In genomic region chr11:65717906-65718305, GRCh38 we compare ENCODE assay signal across 24 cellular contexts. TPM values are rescaled to one million over a fixed set of nuclear protein-coding genes. Genes with fewer than 3 reads are reported as not detected.
DNase-seq lines count a peak whose midpoint lies in the region; ATAC-seq, FAIRE-seq and TF ChIP-seq lines count a peak whose summit lies in the region.
"Had no signal": no experiment of that assay in that cellular context is flagged by ENCODE, and none has a peak within 500 bp of the region (broad histone marks: within the 10 kb centered on the region; RNA-seq: fewer than 3 reads in every experiment).

No MANE protein-coding gene starts in this region.

- H3K79me2 ChIP-seq in PC-3 (ENCODE audit: low read length) (peaks cover 47% of the 10 kb centered on the region), endothelial cell of umbilical vein (ENCODE audit: control insufficient read depth, insufficient read depth, low read length) (peaks cover 22% of the 10 kb centered on the region)

- H4K20me1 ChIP-seq in PC-3 (ENCODE audit: low read length) = peaks cover 14% of the 10 kb centered on the region; the same call in 1 of the 2 replicates
- H4K20me1 ChIP-seq in endothelial cell of umbilical vein (replicated peaks; ENCODE audit: control insufficient read depth, extremely low read depth, insufficient read depth, low read length) = no peaks in the 10 kb centered on the region

- H3K4me3 Mint-ChIP-seq in activated naive CD4-positive, alpha-beta T cell treated with anti-CD3 and anti-CD28 coated beads, Interleukin-2, amount 10 ng/mL, durations not matched to agents 7 days and 5 days = no peak overlapping the region
- no peak overlapping the region for H3K4me3 Mint-ChIP-seq in activated naive CD4-positive, alpha-beta T cell treated with anti-CD3 and anti-CD28 coated beads for 36 hours
- peak overlapping the region; percentile 95 for H3K4me3 Mint-ChIP-seq in stimulated activated effector memory CD8-positive, alpha-beta T cell treated with anti-CD3 and anti-CD28 coated beads, Interleukin-12 subunit alpha, Interleukin-12 subunit beta, amount 100 ng/mL, for 72 hours

- peaks cover 3% of the 10 kb centered on the region for H3K27me3 Mint-ChIP-seq in activated naive CD4-positive, alpha-beta T cell treated with anti-CD3 and anti-CD28 coated beads, Interleukin-2, amount 10 ng/mL, durations not matched to agents 7 days and 5 days
- no peaks in the 10 kb centered on the region for H3K27me3 Mint-ChIP-seq in activated naive CD4-positive, alpha-beta T cell treated with anti-CD3 and anti-CD28 coated beads for 36 hours (ENCODE audit: low read depth)
- H3K27me3 Mint-ChIP-seq: CD8-positive, alpha-beta memory T cell; naive thymus-derived CD4-positive, alpha-beta T cell had no signal

- H3K9me2 ChIP-seq in PC-3 (replicated peaks; ENCODE audit: low read length) = no peaks in the 10 kb centered on the region

- peaks cover 56% of the 10 kb centered on the region for H3K36me3 ChIP-seq in PC-3 (ENCODE audit: low read depth, low read length)
- peaks cover 10 to 37% of the 10 kb centered on the region in 2 experiments for H3K36me3 ChIP-seq in endothelial cell of umbilical vein (ENCODE audit: control insufficient read depth in 2 of 2, extremely low read depth in 1 of 2, insufficient read depth in 2 of 2, low read length in 2 of 2)

- TF ChIP-seq POLR2A in endothelial cell of umbilical vein (IDR thresholded peaks at IDR 0.05; ENCODE audit: low read depth, low read length) = peak; percentile 38

- BruUV-seq in PC-3 (replicated peaks; lab: Mats Ljungman, UMichigan) (no TSS peak), endothelial cell of umbilical vein (replicated peaks; lab: Mats Ljungman, UMichigan) (no TSS peak)

- no peaks in the 10 kb centered on the region for H3F3A ChIP-seq in PC-3 (ENCODE audit: low read length, unreplicated experiment)

- no peak overlapping the region for H3K9ac ChIP-seq in PC-3 (ENCODE audit: low read length)
- no peak overlapping the region for H3K9ac ChIP-seq in endothelial cell of umbilical vein (replicated peaks; ENCODE audit: extremely low read depth, insufficient read depth, low read length)

- peak overlapping the region; percentile 86 for H3K4me2 ChIP-seq in PC-3 (ENCODE audit: low read length)
- H3K4me2 ChIP-seq in endothelial cell of umbilical vein (ENCODE audit: insufficient read depth, low read length) = no peak overlapping the region

- ATAC-seq in PC-3 (no peak), GM19023 (IDR thresholded peaks at IDR 0.05; ENCODE audit: unreplicated experiment) (no peak)
- no peak for ATAC-seq in stimulated activated effector memory CD8-positive, alpha-beta T cell treated with anti-CD3 and anti-CD28 coated beads, Interleukin-12 subunit alpha, Interleukin-12 subunit beta, amount 100 ng/mL, for 72 hours
- ATAC-seq: naive thymus-derived CD4-positive, alpha-beta T cell had no signal

- H2AFZ ChIP-seq in PC-3 (ENCODE audit: low read length) (no peak overlapping the region), endothelial cell of umbilical vein (ENCODE audit: low read depth, low read length) (no peak overlapping the region)

- H3K27me3 ChIP-seq in PC-3 (ENCODE audit: low read length) (no peaks in the 10 kb centered on the region), endothelial cell of umbilical vein (ENCODE audit: control insufficient read depth in 2 of 2, insufficient read depth in 2 of 2, low read length in 2 of 2) (no peaks in the 10 kb centered on the region)
- H3K27me3 ChIP-seq: spleen, suprapubic skin had no signal

- TF ChIP-seq CTCF in PC-3 (conservative IDR thresholded peaks at IDR 0.05; ENCODE audit: low read depth, low read length) (no peak), endothelial cell of umbilical vein (IDR thresholded peaks at IDR 0.05; ENCODE audit: extremely low read depth in 1 of 2, insufficient read depth in 1 of 2, low read depth in 1 of 2, low read length in 2 of 2) (no peak)

- no peak overlapping the region for H3K27ac ChIP-seq in PC-3 (ENCODE audit: low read length)
- no peak overlapping the region for H3K27ac ChIP-seq in endothelial cell of umbilical vein (ENCODE audit: insufficient read depth, low read depth, low read length)
- H3K27ac ChIP-seq: epithelial cell of prostate, suprapubic skin had no signal

- POLR2A ChIA-PET in PC-3 (lab: Charles Lee; ENCODE audit: unreplicated experiment) (no interaction called here), endothelial cell of umbilical vein (lab: Charles Lee) (interaction anchor here (0.6 kb wide), 1 partner anchor 115 kb away, joined by 4 read pairs; no protein-coding TSS in a partner anchor)

- intact Hi-C loops in activated naive CD4-positive, alpha-beta T cell treated with anti-CD3 and anti-CD28 coated beads for 36 hours (cut with micrococcal nuclease) = no loop called here
- intact Hi-C loops in PC-3 (cut with micrococcal nuclease) = loop anchor here (10.0 kb wide), 1 partner anchor 267 kb away; no protein-coding TSS in a partner anchor
- intact Hi-C loops in endothelial cell of umbilical vein (cut with micrococcal nuclease) = no loop called here

- FAIRE-seq in endothelial cell of umbilical vein (lab: Jason Lieb, UNC) = no peak
- FAIRE-seq: TTC549 had no signal

- H3K27ac Mint-ChIP-seq in activated naive CD4-positive, alpha-beta T cell treated with anti-CD3 and anti-CD28 coated beads, Interleukin-2, amount 10 ng/mL, durations not matched to agents 7 days and 5 days = peak overlapping the region; percentile 51
- no peak overlapping the region for H3K27ac Mint-ChIP-seq in activated naive CD4-positive, alpha-beta T cell treated with anti-CD3 and anti-CD28 coated beads for 36 hours
- H3K27ac Mint-ChIP-seq in stimulated activated effector memory CD8-positive, alpha-beta T cell treated with anti-CD3 and anti-CD28 coated beads, Interleukin-12 subunit alpha, Interleukin-12 subunit beta, amount 100 ng/mL, for 72 hours = peak overlapping the region; percentile 92

- CTCF ChIA-PET in activated naive CD4-positive, alpha-beta T cell treated with anti-CD3 and anti-CD28 coated beads, Interleukin-2, amount 10 ng/mL, durations not matched to agents 7 days and 5 days (lab: Charles Lee) = interaction anchor here (1.6 to 3.1 kb wide), 2 partner anchors 53 to 100 kb away, joined by 5 to 13 read pairs; no protein-coding TSS in a partner anchor
- CTCF ChIA-PET in activated naive CD4-positive, alpha-beta T cell treated with anti-CD3 and anti-CD28 coated beads for 36 hours (lab: Charles Lee) = no interaction called here
- CTCF ChIA-PET in PC-3 (lab: Charles Lee) (no interaction called here), endothelial cell of umbilical vein (lab: Charles Lee) (interaction anchor here (1.2 kb wide), 1 partner anchor 9 kb away, joined by 3 read pairs; no protein-coding TSS in a partner anchor)

- peaks cover 53% of the 10 kb centered on the region for H3K36me3 Mint-ChIP-seq in activated naive CD4-positive, alpha-beta T cell treated with anti-CD3 and anti-CD28 coated beads, Interleukin-2, amount 10 ng/mL, durations not matched to agents 7 days and 5 days
- peaks cover 44% of the 10 kb centered on the region for H3K36me3 Mint-ChIP-seq in activated naive CD4-positive, alpha-beta T cell treated with anti-CD3 and anti-CD28 coated beads for 36 hours (ENCODE audit: low read depth)
- H3K36me3 Mint-ChIP-seq in stimulated activated effector memory CD8-positive, alpha-beta T cell treated with anti-CD3 and anti-CD28 coated beads, Interleukin-12 subunit alpha, Interleukin-12 subunit beta, amount 100 ng/mL, for 72 hours = peaks cover 79% of the 10 kb centered on the region

- no peak overlapping the region for H3K4me3 ChIP-seq in PC-3 (ENCODE audit: low read length)
- H3K4me3 ChIP-seq in endothelial cell of umbilical vein (replicated peaks in 1 of 3; ENCODE audit: insufficient read depth in 1 of 3, low read depth in 1 of 3, low read length in 3 of 3) = no peak overlapping the region
- H3K4me3 ChIP-seq: suprapubic skin had no signal

- dilution Hi-C loops in endothelial cell of umbilical vein (cut with MboI; ENCODE audit: extremely low pct_ligation_motif_present, low sequenced_read_pairs) = no loop called here

- H3K9me1 ChIP-seq in endothelial cell of umbilical vein (replicated peaks; ENCODE audit: control insufficient read depth, extremely low read depth, insufficient read depth, low read length) = no peaks in the 10 kb centered on the region

- no peak for DNase-seq in activated naive CD4-positive, alpha-beta T cell treated with anti-CD3 and anti-CD28 coated beads, Interleukin-2, amount 10 ng/mL, durations not matched to agents 7 days and 5 days
- DNase-seq in activated naive CD4-positive, alpha-beta T cell treated with anti-CD3 and anti-CD28 coated beads for 36 hours = no peak
- DNase-seq in PC-3 = no peak
- DNase-seq in endothelial cell of umbilical vein (ENCODE audit: low read depth, low spot score) = no peak
- no peak for DNase-seq in stimulated activated effector memory CD8-positive, alpha-beta T cell treated with anti-CD3 and anti-CD28 coated beads, Interleukin-12 subunit alpha, Interleukin-12 subunit beta, amount 100 ng/mL, for 72 hours (ENCODE audit: low spot score in 2 of 2)
- no peak for DNase-seq in stimulated activated naive CD4-positive, alpha-beta T cell treated with Interleukin-2 at 50 U/mL for 16 hours (lab: John Stamatoyannopoulos, UW)
- DNase-seq in A172 (ENCODE audit: low spot score) = no peak
- DNase-seq: ACHN; activated CD4-positive, alpha-beta T cell treated with anti-CD3 and anti-CD28 coated beads for 48 hours; CD8-positive, alpha-beta memory T cell; dermis blood vessel endothelial cell; DMS79 treated with DMSO at 0.1 percent for 48 hours; foreskin melanocyte; naive thymus-derived CD4-positive, alpha-beta T cell; NCI-H1092 treated with DMSO at 0.1 percent for 48 hours; NCI-H2029 treated with DMSO at 0.1 percent for 48 hours; NCI-H446; NK-92 treated with Interleukin-12 subunit alpha and Interleukin-12 subunit beta, amount 100 ng/mL, for 24 hours; spleen; stimulated activated CD4-positive, alpha-beta T cell treated with anti-CD3 and anti-CD28 coated beads, Interleukin-4, amount 100 ng/mL, for 4 hours had no signal

- H3K9me3 ChIP-seq in PC-3 (ENCODE audit: low read length) (no peaks in the 10 kb centered on the region), endothelial cell of umbilical vein (replicated peaks; ENCODE audit: control insufficient read depth, insufficient read depth, low read length) (no peaks in the 10 kb centered on the region)
- H3K9me3 ChIP-seq: spleen, suprapubic skin had no signal

- H3K4me1 Mint-ChIP-seq in activated naive CD4-positive, alpha-beta T cell treated with anti-CD3 and anti-CD28 coated beads, Interleukin-2, amount 10 ng/mL, durations not matched to agents 7 days and 5 days = peaks cover 56% of the 10 kb centered on the region
- H3K4me1 Mint-ChIP-seq in activated naive CD4-positive, alpha-beta T cell treated with anti-CD3 and anti-CD28 coated beads for 36 hours (ENCODE audit: low read depth) = peaks cover 44% of the 10 kb centered on the region
- peaks cover 62% of the 10 kb centered on the region for H3K4me1 Mint-ChIP-seq in stimulated activated effector memory CD8-positive, alpha-beta T cell treated with anti-CD3 and anti-CD28 coated beads, Interleukin-12 subunit alpha, Interleukin-12 subunit beta, amount 100 ng/mL, for 72 hours

- no peaks in the 10 kb centered on the region for H3K9me3 Mint-ChIP-seq in activated naive CD4-positive, alpha-beta T cell treated with anti-CD3 and anti-CD28 coated beads, Interleukin-2, amount 10 ng/mL, durations not matched to agents 7 days and 5 days
- H3K9me3 Mint-ChIP-seq in activated naive CD4-positive, alpha-beta T cell treated with anti-CD3 and anti-CD28 coated beads for 36 hours = no peaks in the 10 kb centered on the region
- no peaks in the 10 kb centered on the region for H3K9me3 Mint-ChIP-seq in stimulated activated effector memory CD8-positive, alpha-beta T cell treated with anti-CD3 and anti-CD28 coated beads, Interleukin-12 subunit alpha, Interleukin-12 subunit beta, amount 100 ng/mL, for 72 hours
- H3K9me3 Mint-ChIP-seq: CD8-positive, alpha-beta memory T cell; naive thymus-derived CD4-positive, alpha-beta T cell had no signal

- H3K4me1 ChIP-seq in PC-3 (ENCODE audit: insufficient read depth, low read length) (peaks cover 17% of the 10 kb centered on the region), endothelial cell of umbilical vein (ENCODE audit: control insufficient read depth, extremely low read depth, insufficient read depth, low read length) (peaks cover 14% of the 10 kb centered on the region)

RNA-seq across cellular contexts. Expression of gene RNASEH2C, which starts 2.7 kb away (rescaled TPM):
- total RNA-seq in activated naive CD4-positive, alpha-beta T cell treated with anti-CD3 and anti-CD28 coated beads for 36 hours = 10 to 100 TPM; 95.6 to 97.8 TPM
- total RNA-seq in PC-3 (2014; rRNA removed) (96.2 and 172 TPM in 2 replicates), endothelial cell of umbilical vein (46.4 and 62.0 TPM in 2 replicates)
- polyA plus RNA-seq in endothelial cell of umbilical vein = 110 and 113 TPM in 2 replicates
- polyA plus RNA-seq in endothelial cell of umbilical vein (2011; cell fraction: cytosol; rRNA removed) = 57.1 and 72.8 TPM in 2 replicates
- 51.1 and 56.5 TPM in 2 replicates for polyA plus RNA-seq in endothelial cell of umbilical vein (2011; cell fraction: nucleus; rRNA removed)
- polyA plus RNA-seq in endothelial cell of umbilical vein (2012) = 34.9 and 40.6 TPM in 2 replicates
- polyA minus RNA-seq in endothelial cell of umbilical vein = 11.2 and 12.8 TPM in 2 replicates
- 66.3 TPM for polyA minus RNA-seq in endothelial cell of umbilical vein (2011; cell fraction: cytosol; rRNA and poly(A)+ RNA removed)
- 12.2 and 13.6 TPM in 2 replicates for polyA minus RNA-seq in endothelial cell of umbilical vein (2011; cell fraction: nucleus; rRNA and poly(A)+ RNA removed)
- total RNA-seq in A172 (2014; rRNA removed; shearing (Covaris generic)) = 81.0 and 84.7 TPM in 2 replicates

RNA-seq across cellular contexts. Expression of gene KAT5, which starts 5.9 kb away (rescaled TPM):
- total RNA-seq in activated naive CD4-positive, alpha-beta T cell treated with anti-CD3 and anti-CD28 coated beads for 36 hours = 10 to 100 TPM; 60.1 to 67.1 TPM
- total RNA-seq in PC-3 (2014; rRNA removed) (74.9 and 83.9 TPM in 2 replicates), endothelial cell of umbilical vein (48.8 and 50.2 TPM in 2 replicates)
- 31.4 and 35.8 TPM in 2 replicates for polyA plus RNA-seq in endothelial cell of umbilical vein
- 32.1 and 34.3 TPM in 2 replicates for polyA plus RNA-seq in endothelial cell of umbilical vein (2011; cell fraction: cytosol; rRNA removed)
- 66.6 and 85.2 TPM in 2 replicates for polyA plus RNA-seq in endothelial cell of umbilical vein (2011; cell fraction: nucleus; rRNA removed)
- polyA plus RNA-seq in endothelial cell of umbilical vein (2012) = 22.8 and 28.2 TPM in 2 replicates
- polyA minus RNA-seq in endothelial cell of umbilical vein = 55.9 and 86.6 TPM in 2 replicates
- 41.8 TPM for polyA minus RNA-seq in endothelial cell of umbilical vein (2011; cell fraction: cytosol; rRNA and poly(A)+ RNA removed)
- 46.8 and 48.1 TPM in 2 replicates for polyA minus RNA-seq in endothelial cell of umbilical vein (2011; cell fraction: nucleus; rRNA and poly(A)+ RNA removed)
- 26.1 and 37.3 TPM in 2 replicates for total RNA-seq in A172 (2014; rRNA removed; shearing (Covaris generic))

RNA-seq across cellular contexts. Expression of gene RELA, which starts 55.2 kb away (rescaled TPM):
- total RNA-seq in activated naive CD4-positive, alpha-beta T cell treated with anti-CD3 and anti-CD28 coated beads for 36 hours = 10 to 100 TPM; 66.9 to 68.5 TPM
- total RNA-seq in PC-3 (2014; rRNA removed) (70.3 and 84.2 TPM in 2 replicates), endothelial cell of umbilical vein (105 and 106 TPM in 2 replicates)
- 78.7 and 89.5 TPM in 2 replicates for polyA plus RNA-seq in endothelial cell of umbilical vein
- 53.2 and 65.2 TPM in 2 replicates for polyA plus RNA-seq in endothelial cell of umbilical vein (2011; cell fraction: cytosol; rRNA removed)
- 150 and 181 TPM in 2 replicates for polyA plus RNA-seq in endothelial cell of umbilical vein (2011; cell fraction: nucleus; rRNA removed)
- polyA plus RNA-seq in endothelial cell of umbilical vein (2012) = 89.6 and 100 TPM in 2 replicates
- 45.7 and 70.9 TPM in 2 replicates for polyA minus RNA-seq in endothelial cell of umbilical vein
- polyA minus RNA-seq in endothelial cell of umbilical vein (2011; cell fraction: cytosol; rRNA and poly(A)+ RNA removed) = 35.8 TPM
- 66.0 and 73.1 TPM in 2 replicates for polyA minus RNA-seq in endothelial cell of umbilical vein (2011; cell fraction: nucleus; rRNA and poly(A)+ RNA removed)
- total RNA-seq in A172 (2014; rRNA removed; shearing (Covaris generic)) = 24.9 and 29.7 TPM in 2 replicates

Comparison
In these comparisons a context has a peak if more than half of its experiments do, and no peak if none do; other contexts are left out.
1. CTCF ChIA-PET loops: an anchor here in activated naive CD4-positive, alpha-beta T cell treated with anti-CD3 and anti-CD28 coated beads, Interleukin-2, amount 10 ng/mL, durations not matched to agents 7 days and 5 days (1.6 to 3.1 kb wide) and endothelial cell of umbilical vein (1.2 kb wide); none called in activated naive CD4-positive, alpha-beta T cell treated with anti-CD3 and anti-CD28 coated beads for 36 hours and PC-3.